Comparison of ENCODE assay signal across 1 cellular context in genomic region chr13:27463500-27463899, GRCh38.
TF ChIP-seq lines count a peak whose summit lies in the region.

No MANE protein-coding gene starts in this region.

TF ChIP-seq in H1, 55 proteins besides CTCF, POLR2A, EP300 and RAD21:
- TF ChIP-seq NANOG (IDR thresholded peaks at IDR 0.05; ENCODE audit: insufficient read depth, low read depth, low read length, poor library complexity, severe bottlenecking), result no peak
- TF ChIP-seq CBX8 (IDR thresholded peaks at IDR 0.05; ENCODE audit: borderline replicate concordance, low read depth, low read length), result no peak
- no peak for TF ChIP-seq MAX (IDR thresholded peaks at IDR 0.05)
- no peak for TF ChIP-seq BACH1 (IDR thresholded peaks at IDR 0.05; ENCODE audit: low read length)
- TF ChIP-seq, protein P1, sequence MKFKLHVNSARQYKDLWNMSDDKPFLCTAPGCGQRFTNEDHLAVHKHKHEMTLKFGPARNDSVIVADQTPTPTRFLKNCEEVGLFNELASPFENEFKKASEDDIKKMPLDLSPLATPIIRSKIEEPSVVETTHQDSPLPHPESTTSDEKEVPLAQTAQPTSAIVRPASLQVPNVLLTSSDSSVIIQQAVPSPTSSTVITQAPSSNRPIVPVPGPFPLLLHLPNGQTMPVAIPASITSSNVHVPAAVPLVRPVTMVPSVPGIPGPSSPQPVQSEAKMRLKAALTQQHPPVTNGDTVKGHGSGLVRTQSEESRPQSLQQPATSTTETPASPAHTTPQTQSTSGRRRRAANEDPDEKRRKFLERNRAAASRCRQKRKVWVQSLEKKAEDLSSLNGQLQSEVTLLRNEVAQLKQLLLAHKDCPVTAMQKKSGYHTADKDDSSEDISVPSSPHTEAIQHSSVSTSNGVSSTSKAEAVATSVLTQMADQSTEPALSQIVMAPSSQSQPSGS (IDR thresholded peaks at IDR 0.05; ENCODE audit: low read length), result no peak
- no peak for TF ChIP-seq MAFK (IDR thresholded peaks at IDR 0.05; ENCODE audit: low read depth, low read length)
- TF ChIP-seq, protein P2, sequence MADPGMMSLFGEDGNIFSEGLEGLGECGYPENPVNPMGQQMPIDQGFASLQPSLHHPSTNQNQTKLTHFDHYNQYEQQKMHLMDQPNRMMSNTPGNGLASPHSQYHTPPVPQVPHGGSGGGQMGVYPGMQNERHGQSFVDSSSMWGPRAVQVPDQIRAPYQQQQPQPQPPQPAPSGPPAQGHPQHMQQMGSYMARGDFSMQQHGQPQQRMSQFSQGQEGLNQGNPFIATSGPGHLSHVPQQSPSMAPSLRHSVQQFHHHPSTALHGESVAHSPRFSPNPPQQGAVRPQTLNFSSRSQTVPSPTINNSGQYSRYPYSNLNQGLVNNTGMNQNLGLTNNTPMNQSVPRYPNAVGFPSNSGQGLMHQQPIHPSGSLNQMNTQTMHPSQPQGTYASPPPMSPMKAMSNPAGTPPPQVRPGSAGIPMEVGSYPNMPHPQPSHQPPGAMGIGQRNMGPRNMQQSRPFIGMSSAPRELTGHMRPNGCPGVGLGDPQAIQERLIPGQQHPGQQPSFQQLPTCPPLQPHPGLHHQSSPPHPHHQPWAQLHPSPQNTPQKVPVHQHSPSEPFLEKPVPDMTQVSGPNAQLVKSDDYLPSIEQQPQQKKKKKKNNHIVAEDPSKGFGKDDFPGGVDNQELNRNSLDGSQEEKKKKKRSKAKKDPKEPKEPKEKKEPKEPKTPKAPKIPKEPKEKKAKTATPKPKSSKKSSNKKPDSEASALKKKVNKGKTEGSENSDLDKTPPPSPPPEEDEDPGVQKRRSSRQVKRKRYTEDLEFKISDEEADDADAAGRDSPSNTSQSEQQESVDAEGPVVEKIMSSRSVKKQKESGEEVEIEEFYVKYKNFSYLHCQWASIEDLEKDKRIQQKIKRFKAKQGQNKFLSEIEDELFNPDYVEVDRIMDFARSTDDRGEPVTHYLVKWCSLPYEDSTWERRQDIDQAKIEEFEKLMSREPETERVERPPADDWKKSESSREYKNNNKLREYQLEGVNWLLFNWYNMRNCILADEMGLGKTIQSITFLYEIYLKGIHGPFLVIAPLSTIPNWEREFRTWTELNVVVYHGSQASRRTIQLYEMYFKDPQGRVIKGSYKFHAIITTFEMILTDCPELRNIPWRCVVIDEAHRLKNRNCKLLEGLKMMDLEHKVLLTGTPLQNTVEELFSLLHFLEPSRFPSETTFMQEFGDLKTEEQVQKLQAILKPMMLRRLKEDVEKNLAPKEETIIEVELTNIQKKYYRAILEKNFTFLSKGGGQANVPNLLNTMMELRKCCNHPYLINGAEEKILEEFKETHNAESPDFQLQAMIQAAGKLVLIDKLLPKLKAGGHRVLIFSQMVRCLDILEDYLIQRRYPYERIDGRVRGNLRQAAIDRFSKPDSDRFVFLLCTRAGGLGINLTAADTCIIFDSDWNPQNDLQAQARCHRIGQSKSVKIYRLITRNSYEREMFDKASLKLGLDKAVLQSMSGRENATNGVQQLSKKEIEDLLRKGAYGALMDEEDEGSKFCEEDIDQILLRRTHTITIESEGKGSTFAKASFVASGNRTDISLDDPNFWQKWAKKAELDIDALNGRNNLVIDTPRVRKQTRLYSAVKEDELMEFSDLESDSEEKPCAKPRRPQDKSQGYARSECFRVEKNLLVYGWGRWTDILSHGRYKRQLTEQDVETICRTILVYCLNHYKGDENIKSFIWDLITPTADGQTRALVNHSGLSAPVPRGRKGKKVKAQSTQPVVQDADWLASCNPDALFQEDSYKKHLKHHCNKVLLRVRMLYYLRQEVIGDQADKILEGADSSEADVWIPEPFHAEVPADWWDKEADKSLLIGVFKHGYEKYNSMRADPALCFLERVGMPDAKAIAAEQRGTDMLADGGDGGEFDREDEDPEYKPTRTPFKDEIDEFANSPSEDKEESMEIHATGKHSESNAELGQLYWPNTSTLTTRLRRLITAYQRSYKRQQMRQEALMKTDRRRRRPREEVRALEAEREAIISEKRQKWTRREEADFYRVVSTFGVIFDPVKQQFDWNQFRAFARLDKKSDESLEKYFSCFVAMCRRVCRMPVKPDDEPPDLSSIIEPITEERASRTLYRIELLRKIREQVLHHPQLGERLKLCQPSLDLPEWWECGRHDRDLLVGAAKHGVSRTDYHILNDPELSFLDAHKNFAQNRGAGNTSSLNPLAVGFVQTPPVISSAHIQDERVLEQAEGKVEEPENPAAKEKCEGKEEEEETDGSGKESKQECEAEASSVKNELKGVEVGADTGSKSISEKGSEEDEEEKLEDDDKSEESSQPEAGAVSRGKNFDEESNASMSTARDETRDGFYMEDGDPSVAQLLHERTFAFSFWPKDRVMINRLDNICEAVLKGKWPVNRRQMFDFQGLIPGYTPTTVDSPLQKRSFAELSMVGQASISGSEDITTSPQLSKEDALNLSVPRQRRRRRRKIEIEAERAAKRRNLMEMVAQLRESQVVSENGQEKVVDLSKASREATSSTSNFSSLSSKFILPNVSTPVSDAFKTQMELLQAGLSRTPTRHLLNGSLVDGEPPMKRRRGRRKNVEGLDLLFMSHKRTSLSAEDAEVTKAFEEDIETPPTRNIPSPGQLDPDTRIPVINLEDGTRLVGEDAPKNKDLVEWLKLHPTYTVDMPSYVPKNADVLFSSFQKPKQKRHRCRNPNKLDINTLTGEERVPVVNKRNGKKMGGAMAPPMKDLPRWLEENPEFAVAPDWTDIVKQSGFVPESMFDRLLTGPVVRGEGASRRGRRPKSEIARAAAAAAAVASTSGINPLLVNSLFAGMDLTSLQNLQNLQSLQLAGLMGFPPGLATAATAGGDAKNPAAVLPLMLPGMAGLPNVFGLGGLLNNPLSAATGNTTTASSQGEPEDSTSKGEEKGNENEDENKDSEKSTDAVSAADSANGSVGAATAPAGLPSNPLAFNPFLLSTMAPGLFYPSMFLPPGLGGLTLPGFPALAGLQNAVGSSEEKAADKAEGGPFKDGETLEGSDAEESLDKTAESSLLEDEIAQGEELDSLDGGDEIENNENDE (IDR thresholded peaks at IDR 0.05; ENCODE audit: insufficient replicate concordance, low read length), result no peak
- no peak for TF ChIP-seq RBBP5 (IDR thresholded peaks at IDR 0.05; ENCODE audit: borderline replicate concordance, low read depth, low read length)
- no peak for TF ChIP-seq GABPA (IDR thresholded peaks at IDR 0.05; ENCODE audit: borderline replicate concordance, insufficient read depth, low read length)
- no peak for TF ChIP-seq RXRA (IDR thresholded peaks at IDR 0.05; ENCODE audit: insufficient read depth, low read depth, low read length)
- TF ChIP-seq YY1 (IDR thresholded peaks at IDR 0.05; ENCODE audit: low read depth, low read length), result no peak
